ENCODE assay signal across 1 cellular context in genomic region chr15:99613887-99614642, GRCh38.
A peak's percentile ranks its signal among the peaks of the same experiment; 100 is the strongest.
TF ChIP-seq lines count a peak whose summit lies in the region.

No MANE protein-coding gene starts in this region.

TF ChIP-seq in HepG2, 621 proteins besides CTCF, POLR2A, EP300 and RAD21 (continued from another document and continues in another):
- TF ChIP-seq ZBTB43 (CRISPR knock-in tag; conservative IDR thresholded peaks at IDR 0.05) (no peak), TBX3 (IDR thresholded peaks at IDR 0.05; ENCODE audit: borderline replicate concordance) (no peak), ELF1 (CRISPR knock-in tag; IDR thresholded peaks at IDR 0.05) (no peak), ATM (IDR thresholded peaks at IDR 0.05; ENCODE audit: borderline replicate concordance) (no peak), FOXK2 (IDR thresholded peaks at IDR 0.05) (no peak), CSRNP1 (CRISPR knock-in tag; IDR thresholded peaks at IDR 0.05) (no peak), FOSL2 (CRISPR knock-in tag; IDR thresholded peaks at IDR 0.05) (peak; percentile 77), GZF1 (CRISPR knock-in tag; IDR thresholded peaks at IDR 0.05) (no peak), SNAI1 (CRISPR knock-in tag; IDR thresholded peaks at IDR 0.05; ENCODE audit: borderline replicate concordance) (no peak), PTBP1 (IDR thresholded peaks at IDR 0.05; ENCODE audit: low read depth, low read length, poor library complexity, severe bottlenecking) (no peak), DDIT3 (CRISPR knock-in tag; IDR thresholded peaks at IDR 0.05) (no peak), ZNF562 (CRISPR knock-in tag; IDR thresholded peaks at IDR 0.05; ENCODE audit: borderline replicate concordance) (no peak), ZNF3 (CRISPR knock-in tag; IDR thresholded peaks at IDR 0.05) (no peak), ZC3H13 (CRISPR knock-in tag; IDR thresholded peaks at IDR 0.05) (no peak), ZNF709 (CRISPR knock-in tag; IDR thresholded peaks at IDR 0.05) (no peak), ZBTB1 (CRISPR knock-in tag; IDR thresholded peaks at IDR 0.05; ENCODE audit: borderline replicate concordance) (no peak), ZHX1 (CRISPR knock-in tag; IDR thresholded peaks at IDR 0.05; ENCODE audit: low read depth) (0 out of 2 replicates have a peak, but pooled peaks have one; percentile 26), CENPBD1 (CRISPR knock-in tag; IDR thresholded peaks at IDR 0.05; ENCODE audit: borderline replicate concordance, low read depth) (no peak), ZBTB40 (IDR thresholded peaks at IDR 0.05) (no peak), ZBTB40 (CRISPR knock-in tag; IDR thresholded peaks at IDR 0.05) (no peak), HHEX (CRISPR knock-in tag; IDR thresholded peaks at IDR 0.05) (no peak), NFYC (CRISPR knock-in tag; IDR thresholded peaks at IDR 0.05) (no peak), NKX3-1 (CRISPR knock-in tag; IDR thresholded peaks at IDR 0.05) (no peak), ZNF12 (CRISPR knock-in tag; IDR thresholded peaks at IDR 0.05) (no peak), SAFB2 (CRISPR knock-in tag; IDR thresholded peaks at IDR 0.05; ENCODE audit: borderline replicate concordance, low read depth) (no peak), DNMT1 (CRISPR knock-in tag; IDR thresholded peaks at IDR 0.05) (no peak), SCMH1 (CRISPR knock-in tag; IDR thresholded peaks at IDR 0.05; ENCODE audit: borderline replicate concordance) (no peak), TBP (CRISPR knock-in tag; IDR thresholded peaks at IDR 0.05) (no peak), MXD3 (CRISPR knock-in tag; IDR thresholded peaks at IDR 0.05) (no peak), GATAD2A (CRISPR knock-in tag; IDR thresholded peaks at IDR 0.05) (peak; percentile 66), RBFOX2 (IDR thresholded peaks at IDR 0.05; ENCODE audit: low read depth, low read length) (no peak), CAMTA2 (CRISPR knock-in tag; IDR thresholded peaks at IDR 0.05; ENCODE audit: borderline replicate concordance) (no peak), ZNF138 (CRISPR knock-in tag; IDR thresholded peaks at IDR 0.05; ENCODE audit: low read depth) (no peak), MAFK (conservative IDR thresholded peaks at IDR 0.05 in 1 of 2, IDR thresholded peaks at IDR 0.05 in 1 of 2; ENCODE audit: low read length in 2 of 2) (no peak), BCLAF1 (IDR thresholded peaks at IDR 0.05) (no peak), ZNF644 (CRISPR knock-in tag; IDR thresholded peaks at IDR 0.05; ENCODE audit: low read depth) (peak; percentile 38; the same call in 1 of the 2 replicates), ZNF550 (CRISPR knock-in tag; IDR thresholded peaks at IDR 0.05; ENCODE audit: borderline replicate concordance) (no peak), ZNF672 (CRISPR knock-in tag; IDR thresholded peaks at IDR 0.05) (no peak), GLI4 (CRISPR knock-in tag; IDR thresholded peaks at IDR 0.05; ENCODE audit: borderline replicate concordance) (no peak), TCF7 (IDR thresholded peaks at IDR 0.05; ENCODE audit: low read depth) (peak; percentile 44; the same call in 1 of the 2 replicates), ZNF101 (CRISPR knock-in tag; IDR thresholded peaks at IDR 0.05; ENCODE audit: borderline replicate concordance, low read depth) (no peak), MBNL3 (CRISPR knock-in tag; conservative IDR thresholded peaks at IDR 0.05) (no peak), TEAD3 (CRISPR knock-in tag; optimal IDR thresholded peaks at IDR 0.05; ENCODE audit: borderline replicate concordance) (no peak), MTA1 (CRISPR knock-in tag; IDR thresholded peaks at IDR 0.05; ENCODE audit: borderline replicate concordance) (no peak), ZNF484 (CRISPR knock-in tag; IDR thresholded peaks at IDR 0.05; ENCODE audit: borderline replicate concordance, low read depth) (no peak), KLF16 (CRISPR knock-in tag; IDR thresholded peaks at IDR 0.05) (no peak)
